8 cellular contexts compared by ENCODE assay signal in genomic region chr3:99808163-99808794, GRCh38. TPM values are rescaled to one million over a fixed set of nuclear protein-coding genes. Genes with fewer than 3 reads are reported as not detected.
A peak's percentile ranks its signal among the peaks of the same experiment; 100 is the strongest.
DNase-seq lines count a peak whose midpoint lies in the region; ATAC-seq, FAIRE-seq and TF ChIP-seq lines count a peak whose summit lies in the region.

No MANE protein-coding gene starts in this region.

- peaks cover 7% of the 10 kb centered on the region for H3K27me3 Mint-ChIP-seq in astrocyte (ENCODE audit: low read depth, unreplicated experiment)

- no peak overlapping the region for H2AFZ ChIP-seq in astrocyte (ENCODE audit: low read depth, low read length)
- H2AFZ ChIP-seq in hepatocyte, result no peak overlapping the region
- H2AFZ ChIP-seq in smooth muscle cell (ENCODE audit: low read depth), result no peak overlapping the region

- H3K4me3 ChIP-seq in BJ (ENCODE audit: low read depth, low read length) (no peak overlapping the region), NT2/D1 (ENCODE audit: insufficient read length, low read depth) (no peak overlapping the region), astrocyte (ENCODE audit: insufficient read depth, low read depth, low read length) (no peak overlapping the region), hepatocyte (no peak overlapping the region), smooth muscle cell (no peak overlapping the region)

- DNase-seq in BJ (ENCODE audit: low read depth) (no peak), GM13976 (ENCODE audit: low spot score) (no peak), HS-5 (ENCODE audit: low read depth) (peak; percentile 38), NT2/D1 (ENCODE audit: low read depth, low spot score) (peak; percentile 77), astrocyte (ENCODE audit: low read depth) (peak; percentile 68), hepatocyte (ENCODE audit: low spot score) (peak; percentile 72), smooth muscle cell (lab: John Stamatoyannopoulos, UW; ENCODE audit: unreplicated experiment) (peak; percentile 0)

- H3K27ac Mint-ChIP-seq in astrocyte (ENCODE audit: unreplicated experiment), result no peak overlapping the region

- H3K9me3 Mint-ChIP-seq in astrocyte (ENCODE audit: unreplicated experiment), result peaks cover 12% of the 10 kb centered on the region

- TF ChIP-seq CTCF in BJ (IDR thresholded peaks at IDR 0.05; ENCODE audit: insufficient read depth, low read depth, low read length), result peak; percentile 94
- TF ChIP-seq CTCF in GM13976 (IDR thresholded peaks at IDR 0.05; ENCODE audit: borderline replicate concordance, control extremely low read depth, extremely low read depth, insufficient read depth, missing control alignments), result peak; percentile 75
- peak; percentile 94 for TF ChIP-seq CTCF in astrocyte (IDR thresholded peaks at IDR 0.05; ENCODE audit: insufficient read depth, low read depth, low read length)
- peak; percentile 69 for TF ChIP-seq CTCF in hepatocyte (IDR thresholded peaks at IDR 0.05; ENCODE audit: poor library complexity)
- TF ChIP-seq CTCF in smooth muscle cell (IDR thresholded peaks at IDR 0.05; ENCODE audit: borderline replicate concordance, insufficient read depth, poor library complexity, severe bottlenecking), result peak; percentile 77

- peaks cover 8% of the 10 kb centered on the region for H3K36me3 Mint-ChIP-seq in astrocyte (ENCODE audit: low read depth, unreplicated experiment)

- no peak for ATAC-seq in GM19023 (IDR thresholded peaks at IDR 0.05; ENCODE audit: unreplicated experiment)

- H3K9me3 ChIP-seq in NT2/D1 (ENCODE audit: insufficient read depth, low read length) (peaks cover 37% of the 10 kb centered on the region), astrocyte (ENCODE audit: insufficient read depth, low read depth, low read length) (peaks cover 8% of the 10 kb centered on the region), hepatocyte (ENCODE audit: low read depth) (peaks cover 4% of the 10 kb centered on the region), smooth muscle cell (replicated peaks; ENCODE audit: low read depth) (no peaks in the 10 kb centered on the region)

- CTCF ChIA-PET in BJ (lab: Yijun Ruan, JAX), result interaction anchor here (0.5 to 2.3 kb wide), 20 partner anchors 9 to 980 kb away, joined by 3 to 13 read pairs (median 4); partner anchors contain the start of gene CMSS1

- H3K4me1 Mint-ChIP-seq in astrocyte (ENCODE audit: low read depth, unreplicated experiment), result no peaks in the 10 kb centered on the region

- no peak overlapping the region for H3K4me2 ChIP-seq in astrocyte (ENCODE audit: low read length)
- H3K4me2 ChIP-seq in hepatocyte, result no peak overlapping the region
- H3K4me2 ChIP-seq in smooth muscle cell, result no peak overlapping the region

- in situ Hi-C loops in GM13976 (cut with MboI; ENCODE audit: low sequenced_read_pairs, unreplicated experiment), result no loop called here

- H3K9ac ChIP-seq in NT2/D1 (ENCODE audit: insufficient read length, low read depth) (no peak overlapping the region), astrocyte (ENCODE audit: low read length) (no peak overlapping the region), smooth muscle cell (ENCODE audit: low read depth) (no peak overlapping the region)

- H3K4me1 ChIP-seq in NT2/D1 (ENCODE audit: insufficient read depth, insufficient read length) (no peaks in the 10 kb centered on the region), astrocyte (ENCODE audit: insufficient read depth, low read length) (no peaks in the 10 kb centered on the region), hepatocyte (ENCODE audit: insufficient read depth) (no peaks in the 10 kb centered on the region), smooth muscle cell (ENCODE audit: low read depth) (no peaks in the 10 kb centered on the region)

- no peaks in the 10 kb centered on the region for H3K36me3 ChIP-seq in BJ (ENCODE audit: control insufficient read depth, insufficient read depth, low read length)
- H3K36me3 ChIP-seq in NT2/D1 (ENCODE audit: insufficient read depth, insufficient read length, low read length), result no peaks in the 10 kb centered on the region
- H3K36me3 ChIP-seq in astrocyte (ENCODE audit: insufficient read depth, low read length), result no peaks in the 10 kb centered on the region
- H3K36me3 ChIP-seq in hepatocyte (replicated peaks; ENCODE audit: insufficient read depth, low read depth), result no peaks in the 10 kb centered on the region
- no peaks in the 10 kb centered on the region for H3K36me3 ChIP-seq in smooth muscle cell (ENCODE audit: low read depth)

- H3K27me3 ChIP-seq in BJ (ENCODE audit: control insufficient read depth, insufficient read depth, low read length), result peaks cover 2% of the 10 kb centered on the region; the same call in 1 of the 2 replicates
- no peaks in the 10 kb centered on the region for H3K27me3 ChIP-seq in NT2/D1 (ENCODE audit: insufficient read depth, insufficient read length)
- H3K27me3 ChIP-seq in astrocyte (ENCODE audit: insufficient read depth, low read length), result no peaks in the 10 kb centered on the region
- H3K27me3 ChIP-seq in hepatocyte, result no peaks in the 10 kb centered on the region
- H3K27me3 ChIP-seq in smooth muscle cell (ENCODE audit: low read depth), result peaks cover 4% of the 10 kb centered on the region

- POLR2A ChIA-PET in BJ (lab: Charles Lee), result interaction anchor here (0.5 to 0.6 kb wide), 2 partner anchors 19 to 791 kb away, joined by 3 to 4 read pairs; no protein-coding TSS in a partner anchor

- no peaks in the 10 kb centered on the region for H3K9me2 ChIP-seq in hepatocyte (replicated peaks; ENCODE audit: insufficient read depth)

- H3K4me3 Mint-ChIP-seq in astrocyte (ENCODE audit: unreplicated experiment), result no peak overlapping the region

- H3K79me2 ChIP-seq in astrocyte (ENCODE audit: insufficient read depth, low read length) (no peaks in the 10 kb centered on the region), hepatocyte (no peaks in the 10 kb centered on the region), smooth muscle cell (ENCODE audit: low read depth) (no peaks in the 10 kb centered on the region)

- peak; percentile 81 for FAIRE-seq in astrocyte (lab: Jason Lieb, UNC)

- 51% methylated on average over 4 of the region's 4 CpGs for WGBS in hepatocyte (ENCODE audit: low lambda C conversion rate, missing lambda C conversion rate)
- 55% methylated on average over 4 of the region's 4 CpGs for WGBS in smooth muscle cell (ENCODE audit: low lambda C conversion rate)

- no peaks in the 10 kb centered on the region for H4K20me1 ChIP-seq in astrocyte (ENCODE audit: insufficient read depth, low read length)
- no peaks in the 10 kb centered on the region for H4K20me1 ChIP-seq in hepatocyte (ENCODE audit: insufficient read depth, poor library complexity, severe bottlenecking)
- H4K20me1 ChIP-seq in smooth muscle cell (ENCODE audit: low read depth), result no peaks in the 10 kb centered on the region

- H3K27ac ChIP-seq in astrocyte (ENCODE audit: low read depth, low read length), result no peak overlapping the region
- no peak overlapping the region for H3K27ac ChIP-seq in hepatocyte
- no peak overlapping the region for H3K27ac ChIP-seq in smooth muscle cell (ENCODE audit: low read depth)

- no peaks in the 10 kb centered on the region for H3F3A ChIP-seq in smooth muscle cell (ENCODE audit: low read depth)

RNA-seq across cellular contexts. Expression of gene CMSS1, which starts 9.4 kb away (rescaled TPM):
- polyA plus RNA-seq in BJ (2011; rRNA removed) (6.7 and 12.4 TPM in 2 replicates), hepatocyte (17.0 and 19.2 TPM in 2 replicates), smooth muscle cell (19.7 and 24.1 TPM in 2 replicates)
- polyA minus RNA-seq in BJ (2011; rRNA and poly(A)+ RNA removed), result 5.0 and 6.1 TPM in 2 replicates
- total RNA-seq in astrocyte (11.0 and 12.5 TPM in 2 replicates), hepatocyte (6.9 and 11.8 TPM in 2 replicates), smooth muscle cell (11.6 and 19.2 TPM in 2 replicates)

Comparison
In these comparisons a context has a peak if more than half of its experiments do, and no peak if none do; other contexts are left out.
1. DNase-seq: peak in HS-5 (single experiment), NT2/D1 (single experiment), astrocyte (single experiment), hepatocyte (single experiment) and smooth muscle cell (single experiment); none in BJ (single experiment) and GM13976 (single experiment).
2. Peak in every context shown above with its lines, with median percentiles within 50 percentile points of each other: CTCF ChIP-seq.